ENCODE assay signal across 21 cellular contexts in the genomic region with DNA sequence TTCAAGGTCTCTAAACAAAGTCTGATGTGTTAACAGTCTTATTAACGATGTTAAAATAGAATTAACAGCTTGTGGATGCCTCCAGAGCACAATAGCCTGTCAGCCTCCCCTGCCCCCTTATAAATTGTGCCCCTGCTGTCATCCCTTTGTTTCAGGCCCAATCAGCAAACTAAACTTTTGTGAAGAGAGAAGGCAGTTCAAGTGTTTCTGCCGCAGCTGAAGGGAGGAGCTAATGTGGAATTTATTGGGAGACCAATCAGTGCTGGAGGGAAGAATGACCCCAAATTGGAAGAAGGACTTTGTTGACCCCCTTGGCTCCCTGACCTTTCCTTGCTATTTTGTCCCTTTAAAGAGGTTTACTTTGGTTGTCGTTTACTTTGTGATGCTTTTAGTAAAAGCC. TPM values are rescaled to one million over a fixed set of nuclear protein-coding genes. Genes with fewer than 3 reads are reported as not detected.
DNase-seq lines count a peak whose midpoint lies in the region; ATAC-seq and TF ChIP-seq lines count a peak whose summit lies in the region.
"Had no signal": no experiment of that assay in that cellular context is flagged by ENCODE, and none has a peak within 500 bp of the region (broad histone marks: within the 10 kb centered on the region; RNA-seq: fewer than 3 reads in every experiment).

No MANE protein-coding gene starts in this region.

- H3K36me3 ChIP-seq in endodermal cell (ENCODE audit: control insufficient read depth, insufficient read depth, low read length), result no peaks in the 10 kb centered on the region
- H3K36me3 ChIP-seq: BE2C, Peyer's patch, sigmoid colon, transverse colon had no signal

- no peak for ATAC-seq in activated CD4-positive, CD25-positive, alpha-beta regulatory T cell treated with anti-CD3 and anti-CD28 coated beads, Interleukin-2, amount 50 U/mL, for 24 hours
- ATAC-seq in activated T-cell treated with anti-CD3 and anti-CD28 coated beads, Interleukin-2, amount 50 U/mL, for 4 hours, result no peak
- ATAC-seq: GM12878; naive thymus-derived CD8-positive, alpha-beta T cell had no signal

- TF ChIP-seq CTCF in endodermal cell (conservative IDR thresholded peaks at IDR 0.05) (no peak), type B pancreatic cell (conservative IDR thresholded peaks at IDR 0.05) (no peak)

- H3K4me3 Mint-ChIP-seq in endodermal cell (no peak overlapping the region), type B pancreatic cell (peak overlapping the region; percentile 35)
- H3K4me3 Mint-ChIP-seq in activated T-cell treated with anti-CD3 and anti-CD28 coated beads, Interleukin-2, amount 50 U/mL, for 4 hours, result no peak overlapping the region
- H3K4me3 Mint-ChIP-seq: activated naive CD8-positive, alpha-beta T cell treated with anti-CD3 and anti-CD28 coated beads for 36 hours; naive thymus-derived CD8-positive, alpha-beta T cell had no signal

- H3K36me3 Mint-ChIP-seq in endodermal cell (ENCODE audit: low read depth) (no peaks in the 10 kb centered on the region), type B pancreatic cell (no peaks in the 10 kb centered on the region)
- H3K36me3 Mint-ChIP-seq in activated T-cell treated with anti-CD3 and anti-CD28 coated beads, Interleukin-2, amount 50 U/mL, for 4 hours (ENCODE audit: insufficient read depth), result no peaks in the 10 kb centered on the region
- H3K36me3 Mint-ChIP-seq: activated naive CD8-positive, alpha-beta T cell treated with anti-CD3 and anti-CD28 coated beads for 36 hours; naive thymus-derived CD8-positive, alpha-beta T cell had no signal

- H3K27me3 Mint-ChIP-seq in endodermal cell (ENCODE audit: insufficient read depth) (peaks cover 7% of the 10 kb centered on the region), type B pancreatic cell (peaks cover 40% of the 10 kb centered on the region)
- no peaks in the 10 kb centered on the region for H3K27me3 Mint-ChIP-seq in activated T-cell treated with anti-CD3 and anti-CD28 coated beads, Interleukin-2, amount 50 U/mL, for 4 hours (ENCODE audit: low read depth)
- H3K27me3 Mint-ChIP-seq: activated naive CD8-positive, alpha-beta T cell treated with anti-CD3 and anti-CD28 coated beads for 36 hours had no signal

- H3K27me3 ChIP-seq in endodermal cell (ENCODE audit: control insufficient read depth, insufficient read depth, low read length, poor library complexity, severe bottlenecking), result no peaks in the 10 kb centered on the region
- H3K27me3 ChIP-seq: BE2C, Peyer's patch, sigmoid colon, transverse colon had no signal

- H3K4me1 ChIP-seq in endodermal cell (ENCODE audit: control insufficient read depth, insufficient read depth, low read length), result peaks cover 27% of the 10 kb centered on the region

- H3K4me3 ChIP-seq in endodermal cell (ENCODE audit: low read length), result no peak overlapping the region
- H3K4me3 ChIP-seq: GM12878, Peyer's patch, sigmoid colon, transverse colon had no signal

- 0% methylated on average over 3 of the region's 3 CpGs; no CpG with 5 or more reads in 1 of the 2 experiments for WGBS in endodermal cell (ENCODE audit: insufficient coverage in 1 of 2, insufficient read length in 1 of 2), 2 experiments

- H3K9ac ChIP-seq in endodermal cell (ENCODE audit: extremely low read depth, low read length, poor library complexity, severe bottlenecking), result no peak overlapping the region

- no peaks in the 10 kb centered on the region for H3K9me3 ChIP-seq in endodermal cell (ENCODE audit: control insufficient read depth, low read length)
- H3K9me3 ChIP-seq: BE2C, Peyer's patch, sigmoid colon, transverse colon had no signal

- H3K4me1 Mint-ChIP-seq in endodermal cell (peaks cover 62% of the 10 kb centered on the region), type B pancreatic cell (ENCODE audit: unreplicated experiment) (peaks cover 31% of the 10 kb centered on the region)
- H3K4me1 Mint-ChIP-seq in activated T-cell treated with anti-CD3 and anti-CD28 coated beads, Interleukin-2, amount 50 U/mL, for 4 hours (ENCODE audit: low read depth), result peaks cover 37% of the 10 kb centered on the region

- H3K27ac Mint-ChIP-seq in endodermal cell (peak overlapping the region; percentile 77), type B pancreatic cell (peak overlapping the region; percentile 38)
- H3K27ac Mint-ChIP-seq: activated naive CD8-positive, alpha-beta T cell treated with anti-CD3 and anti-CD28 coated beads for 36 hours had no signal

- peak in 2 of 3 experiments; percentile 86 to 94 for DNase-seq in NCI-H1417 (lab: John Stamatoyannopoulos, UW)
- no peak for DNase-seq in NCI-H1417 treated with DMSO at 0.1 percent for 48 hours (lab: John Stamatoyannopoulos, UW)
- DNase-seq in NCI-H524 treated with DMSO at 0.1 percent for 48 hours (lab: John Stamatoyannopoulos, UW), result peak; percentile 36
- peak; percentile 91 for DNase-seq in endodermal cell
- DNase-seq in type B pancreatic cell (ENCODE audit: extremely low spot score, unreplicated experiment), result no peak
- no peak for DNase-seq in stimulated activated naive CD4-positive, alpha-beta T cell (lab: John Stamatoyannopoulos, UW)
- DNase-seq in activated T-cell treated with anti-CD3 and anti-CD28 coated beads, Interleukin-2, amount 50 U/mL, for 4 hours, result no peak
- DNase-seq: 8988T; activated naive CD8-positive, alpha-beta T cell treated with anti-CD3 and anti-CD28 coated beads for 36 hours; BE2C; GOT3; naive thymus-derived CD8-positive, alpha-beta T cell; NCI-H187 treated with DMSO at 0.1 percent for 48 hours; NCI-H526; Peyer's patch; sigmoid colon; stimulated activated naive CD4-positive, alpha-beta T cell treated with Interleukin-2 at 50 U/mL for 16 hours; T-helper 9 cell; transverse colon had no signal

- H3K27ac ChIP-seq in endodermal cell (ENCODE audit: low read depth, low read length), result peak overlapping the region; percentile 55
- H3K27ac ChIP-seq: Peyer's patch, sigmoid colon, transverse colon had no signal

- no peaks in the 10 kb centered on the region for H3K9me3 Mint-ChIP-seq in endodermal cell
- no peaks in the 10 kb centered on the region for H3K9me3 Mint-ChIP-seq in type B pancreatic cell
- no peaks in the 10 kb centered on the region for H3K9me3 Mint-ChIP-seq in activated T-cell treated with anti-CD3 and anti-CD28 coated beads, Interleukin-2, amount 50 U/mL, for 4 hours
- H3K9me3 Mint-ChIP-seq: activated naive CD8-positive, alpha-beta T cell treated with anti-CD3 and anti-CD28 coated beads for 36 hours; naive thymus-derived CD8-positive, alpha-beta T cell had no signal

RNA-seq across cellular contexts. Expression of a gene that starts 55.3 kb away (rescaled TPM):
- total RNA-seq in endodermal cell, result 10 to 100 TPM in 1 of 2 donors, 1 to 10 TPM in 1; 9.8 to 13.3 TPM
- polyA plus RNA-seq in endodermal cell (2013, experiment 1 of 2), result 16.6 TPM
- polyA plus RNA-seq in endodermal cell (2013, experiment 2 of 2), result 13.5 TPM
- 7.2 and 19.6 TPM in 2 replicates for total RNA-seq in type B pancreatic cell (ENCODE audit: low replicate concordance)
- 1 to 10 TPM; 2.2 to 3.1 (median 2.7) TPM for total RNA-seq in activated T-cell treated with anti-CD3 and anti-CD28 coated beads, Interleukin-2, amount 50 U/mL, for 4 hours

Comparison
In these comparisons a context has a peak if more than half of its experiments do, and no peak if none do; other contexts are left out.
1. DNase-seq: peak in NCI-H1417 (2 of 3), NCI-H524 treated with DMSO at 0.1 percent for 48 hours (single experiment) and endodermal cell (single experiment); none in NCI-H1417 treated with DMSO at 0.1 percent for 48 hours (single experiment), type B pancreatic cell (single experiment), stimulated activated naive CD4-positive, alpha-beta T cell (0 of 6) and activated T-cell treated with anti-CD3 and anti-CD28 coated beads, Interleukin-2, amount 50 U/mL, for 4 hours (single experiment).